ENCODE assay signal across 8 cellular contexts in genomic region chr5:168291281-168291960, GRCh38. TPM values are rescaled to one million over a fixed set of nuclear protein-coding genes. Genes with fewer than 3 reads are reported as not detected.
A peak's percentile ranks its signal among the peaks of the same experiment; 100 is the strongest.
DNase-seq lines count a peak whose midpoint lies in the region; ATAC-seq lines count a peak whose summit lies in the region.

Gene WWC1 (plus strand): TSS chr5:168291645. CDS start chr5:168292153, 508 bp downstream.

- H3K4me1 Mint-ChIP-seq in IgD-negative memory B cell = peaks cover 12 to 25% (median 15%) of the 10 kb centered on the region in 3 donors
- H3K4me1 Mint-ChIP-seq in activated naive CD8-positive, alpha-beta T cell treated with anti-CD3 and anti-CD28 coated beads, Interleukin-2, amount 10 ng/mL, durations not matched to agents 7 days and 5 days = peaks cover 5% of the 10 kb centered on the region

- no peaks in the 10 kb centered on the region for H3K36me3 ChIP-seq in SK-N-MC (ENCODE audit: insufficient read depth, low read length)

- DNase-seq in ELF-1 (ENCODE audit: low read depth, low spot score) (peak; percentile 90), SK-N-MC (ENCODE audit: low read depth, low spot score) (no peak), hypothalamus (lab: John Stamatoyannopoulos, UW) (peak in 29 of 51 donors; percentile 11 to 69 (median 51)), KG1 (lab: John Stamatoyannopoulos, UW) (no peak)
- peak; percentile 67 for DNase-seq in activated naive CD8-positive, alpha-beta T cell treated with anti-CD3 and anti-CD28 coated beads, Interleukin-2, amount 10 ng/mL, durations not matched to agents 7 days and 5 days

- H3K27ac Mint-ChIP-seq in IgD-negative memory B cell = no peak within 1 kb of the TSS
- H3K27ac Mint-ChIP-seq in activated naive CD8-positive, alpha-beta T cell treated with anti-CD3 and anti-CD28 coated beads, Interleukin-2, amount 10 ng/mL, durations not matched to agents 7 days and 5 days = no peak within 1 kb of the TSS

- ATAC-seq in GM21717 (IDR thresholded peaks at IDR 0.05; ENCODE audit: unreplicated experiment) = peak; percentile 76
- ATAC-seq in activated naive CD8-positive, alpha-beta T cell treated with anti-CD3 and anti-CD28 coated beads, Interleukin-2, amount 10 ng/mL, durations not matched to agents 7 days and 5 days (ENCODE audit: low read depth) = peak; percentile 83

- H3K4me3 ChIP-seq in SK-N-MC (peak within 1 kb of the TSS; percentile 66), skin epidermis (peak within 1 kb of the TSS; percentile 32 to 66 (median 56))

- peaks cover 0 to 1% (median 0%) of the 10 kb centered on the region in 3 donors for H3K9me3 Mint-ChIP-seq in IgD-negative memory B cell
- H3K9me3 Mint-ChIP-seq in activated naive CD8-positive, alpha-beta T cell treated with anti-CD3 and anti-CD28 coated beads, Interleukin-2, amount 10 ng/mL, durations not matched to agents 7 days and 5 days = no peaks in the 10 kb centered on the region

- H3K9ac ChIP-seq in SK-N-MC (ENCODE audit: insufficient read length) = no peak within 1 kb of the TSS

- H3K36me3 Mint-ChIP-seq in IgD-negative memory B cell = no peaks in the 10 kb centered on the region
- H3K36me3 Mint-ChIP-seq in activated naive CD8-positive, alpha-beta T cell treated with anti-CD3 and anti-CD28 coated beads, Interleukin-2, amount 10 ng/mL, durations not matched to agents 7 days and 5 days = no peaks in the 10 kb centered on the region

- H3K27ac ChIP-seq in SK-N-MC (no peak within 1 kb of the TSS), skin epidermis (peak within 1 kb of the TSS in 17 of 21 experiments; percentile 7 to 80 (median 58))

- H3K27me3 Mint-ChIP-seq in IgD-negative memory B cell = peaks cover 15% of the 10 kb centered on the region
- H3K27me3 Mint-ChIP-seq in activated naive CD8-positive, alpha-beta T cell treated with anti-CD3 and anti-CD28 coated beads, Interleukin-2, amount 10 ng/mL, durations not matched to agents 7 days and 5 days = peaks cover 51% of the 10 kb centered on the region

- no peaks in the 10 kb centered on the region for H3K9me3 ChIP-seq in SK-N-MC (ENCODE audit: low read depth, low read length)

- POLR2A ChIA-PET in activated naive CD8-positive, alpha-beta T cell treated with anti-CD3 and anti-CD28 coated beads, Interleukin-2, amount 10 ng/mL, durations not matched to agents 7 days and 5 days (lab: Charles Lee) = no interaction called here

- peak within 1 kb of the TSS; percentile 60 to 88 (median 80) for H3K4me3 Mint-ChIP-seq in IgD-negative memory B cell
- peak within 1 kb of the TSS; percentile 61 for H3K4me3 Mint-ChIP-seq in activated naive CD8-positive, alpha-beta T cell treated with anti-CD3 and anti-CD28 coated beads, Interleukin-2, amount 10 ng/mL, durations not matched to agents 7 days and 5 days

RNA-seq across cellular contexts. Expression of gene WWC1, which starts in this region (rescaled TPM):
- polyA plus RNA-seq in IgD-negative memory B cell = 0.09 TPM
- total RNA-seq in activated naive CD8-positive, alpha-beta T cell treated with anti-CD3 and anti-CD28 coated beads, Interleukin-2, amount 10 ng/mL, durations not matched to agents 7 days and 5 days = under 1 TPM; 0.22 to 0.82 TPM

Comparison
In these comparisons a context has a peak if more than half of its experiments do, and no peak if none do; other contexts are left out.
1. Peak in DNase-seq and ATAC-seq in activated naive CD8-positive, alpha-beta T cell treated with anti-CD3 and anti-CD28 coated beads, Interleukin-2, amount 10 ng/mL, durations not matched to agents 7 days and 5 days; RNA of the gene not detected or under 1 TPM.
2. DNase-seq: peak in ELF-1 (single experiment) and hypothalamus (29 of 51); none in SK-N-MC (single experiment) and KG1 (single experiment).